8 cellular contexts compared by ENCODE assay signal in the genomic region with DNA sequence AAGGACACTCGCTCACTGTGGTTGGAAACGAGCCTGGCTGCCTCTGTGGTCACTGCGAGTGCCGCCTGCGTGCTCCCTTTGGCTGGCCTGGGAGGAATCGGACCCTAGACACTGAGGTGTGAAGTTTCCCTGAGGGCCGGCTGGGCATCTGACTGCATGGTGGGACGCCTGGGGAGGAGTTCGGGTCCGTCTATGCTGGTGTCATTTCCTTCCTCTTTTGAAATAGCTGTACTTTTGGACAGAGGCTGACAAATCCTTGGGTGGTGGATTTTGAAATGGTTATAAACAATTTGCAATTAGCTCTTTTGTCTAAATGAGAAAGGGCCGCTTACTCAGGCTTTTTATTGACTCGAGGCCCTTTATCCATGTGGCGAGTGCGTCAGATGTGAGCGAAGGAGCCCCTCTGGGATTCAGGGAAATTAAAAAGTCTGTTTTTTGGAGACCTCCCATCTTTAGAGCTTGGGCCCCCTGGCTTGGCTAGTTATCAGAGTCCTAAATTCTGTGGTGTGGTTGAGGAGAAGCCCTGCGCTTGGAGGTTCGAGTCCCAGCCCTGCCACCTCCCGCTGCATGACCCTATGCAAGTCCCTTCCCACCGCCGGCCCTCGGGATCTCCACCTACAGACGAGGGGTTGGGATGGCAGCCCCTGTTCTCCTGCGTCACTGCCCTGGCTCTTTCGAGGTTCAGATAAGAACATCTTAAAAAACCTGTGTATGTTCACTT.
DNase-seq lines count a peak whose midpoint lies in the region; ATAC-seq and TF ChIP-seq lines count a peak whose summit lies in the region.

No MANE protein-coding gene starts in this region.

- H3K27ac ChIP-seq in adrenal gland (peak overlapping the region in 2 of 5 donors; percentile 51 to 81), hepatocyte (peak overlapping the region; percentile 20), skin epidermis (peak overlapping the region in 17 of 21 experiments; percentile 2 to 76 (median 49))

- no peaks in the 10 kb centered on the region for H3K4me1 Mint-ChIP-seq in progenitor cell of endocrine pancreas (ENCODE audit: low read depth)

- H3K9me2 ChIP-seq in hepatocyte (replicated peaks; ENCODE audit: insufficient read depth), result no peaks in the 10 kb centered on the region

- no peak for TF ChIP-seq POLR2A in adrenal gland (IDR thresholded peaks at IDR 0.05)

- no peaks in the 10 kb centered on the region for H4K20me1 ChIP-seq in hepatocyte (ENCODE audit: insufficient read depth, poor library complexity, severe bottlenecking)

- H3K27me3 ChIP-seq in adrenal gland, result no peaks in the 10 kb centered on the region
- no peaks in the 10 kb centered on the region for H3K27me3 ChIP-seq in hepatocyte

- H2AFZ ChIP-seq in hepatocyte, result no peak overlapping the region

- no peaks in the 10 kb centered on the region for H3K27me3 Mint-ChIP-seq in progenitor cell of endocrine pancreas

- no peaks in the 10 kb centered on the region for H3K36me3 Mint-ChIP-seq in progenitor cell of endocrine pancreas (ENCODE audit: insufficient read depth)

- H3K4me3 ChIP-seq in adrenal gland, result no peak overlapping the region
- no peak overlapping the region for H3K4me3 ChIP-seq in hepatocyte
- H3K4me3 ChIP-seq in skin epidermis, result no peak overlapping the region

- no peaks in the 10 kb centered on the region for H3K79me2 ChIP-seq in hepatocyte

- no peaks in the 10 kb centered on the region for H3K9me3 ChIP-seq in adrenal gland (replicated peaks in 1 of 3)
- no peaks in the 10 kb centered on the region for H3K9me3 ChIP-seq in hepatocyte (ENCODE audit: low read depth)

- H3K4me2 ChIP-seq in hepatocyte, result no peak overlapping the region

- H3K4me3 Mint-ChIP-seq in progenitor cell of endocrine pancreas (ENCODE audit: low read depth), result no peak overlapping the region

- no peaks in the 10 kb centered on the region for H3K9me3 Mint-ChIP-seq in progenitor cell of endocrine pancreas (ENCODE audit: low read depth)

- H3K36me3 ChIP-seq in adrenal gland (replicated peaks in 1 of 2) (no peaks in the 10 kb centered on the region), hepatocyte (replicated peaks; ENCODE audit: insufficient read depth, low read depth) (no peaks in the 10 kb centered on the region)

- H3K4me1 ChIP-seq in adrenal gland (replicated peaks in 1 of 2), result peaks cover 0 to 12% of the 10 kb centered on the region in 2 donors
- H3K4me1 ChIP-seq in hepatocyte (ENCODE audit: insufficient read depth), result no peaks in the 10 kb centered on the region

- ATAC-seq in HG03432 (IDR thresholded peaks at IDR 0.05; ENCODE audit: unreplicated experiment), result peak; percentile 38
- ATAC-seq in GM18873 (IDR thresholded peaks at IDR 0.05; ENCODE audit: low FRiP score, unreplicated experiment), result no peak

- intact Hi-C loops in adrenal gland (cut with DNase I), result no loop called here

- 60 to 76% (median 67%) methylated on average over 19 to 24 of the region's 24 CpGs for WGBS in adrenal gland, 4 donors
- WGBS in hepatocyte (ENCODE audit: low lambda C conversion rate, missing lambda C conversion rate), result 78% methylated on average over 24 of the region's 24 CpGs

- no peak overlapping the region for H3K27ac Mint-ChIP-seq in progenitor cell of endocrine pancreas

- TF ChIP-seq CTCF in adrenal gland (IDR thresholded peaks at IDR 0.05) (peak in 2 of 6 experiments; percentile 4 to 6), hepatocyte (IDR thresholded peaks at IDR 0.05; ENCODE audit: poor library complexity) (no peak), progenitor cell of endocrine pancreas (IDR thresholded peaks at IDR 0.05; ENCODE audit: unreplicated experiment) (no peak)

- DNase-seq in adrenal gland (peak; percentile 41 to 71 (median 60)), hepatocyte (ENCODE audit: low spot score) (no peak), progenitor cell of endocrine pancreas (ENCODE audit: low spot score, unreplicated experiment) (no peak), putamen (ENCODE audit: low spot score) (no peak)
- DNase-seq in activated CD4-positive, CD25-positive, alpha-beta regulatory T cell treated with anti-CD3 and anti-CD28 coated beads, Interleukin-2, amount 50 U/mL, for 72 hours, result no peak

Comparison
In these comparisons a context has a peak if more than half of its experiments do, and no peak if none do; other contexts are left out.
1. DNase-seq: peak in adrenal gland (7 of 7); none in hepatocyte (single experiment), progenitor cell of endocrine pancreas (single experiment), putamen (single experiment) and activated CD4-positive, CD25-positive, alpha-beta regulatory T cell treated with anti-CD3 and anti-CD28 coated beads, Interleukin-2, amount 50 U/mL, for 72 hours (single experiment).